Comparison of ENCODE assay signal across 8 cellular contexts in the genomic region with DNA sequence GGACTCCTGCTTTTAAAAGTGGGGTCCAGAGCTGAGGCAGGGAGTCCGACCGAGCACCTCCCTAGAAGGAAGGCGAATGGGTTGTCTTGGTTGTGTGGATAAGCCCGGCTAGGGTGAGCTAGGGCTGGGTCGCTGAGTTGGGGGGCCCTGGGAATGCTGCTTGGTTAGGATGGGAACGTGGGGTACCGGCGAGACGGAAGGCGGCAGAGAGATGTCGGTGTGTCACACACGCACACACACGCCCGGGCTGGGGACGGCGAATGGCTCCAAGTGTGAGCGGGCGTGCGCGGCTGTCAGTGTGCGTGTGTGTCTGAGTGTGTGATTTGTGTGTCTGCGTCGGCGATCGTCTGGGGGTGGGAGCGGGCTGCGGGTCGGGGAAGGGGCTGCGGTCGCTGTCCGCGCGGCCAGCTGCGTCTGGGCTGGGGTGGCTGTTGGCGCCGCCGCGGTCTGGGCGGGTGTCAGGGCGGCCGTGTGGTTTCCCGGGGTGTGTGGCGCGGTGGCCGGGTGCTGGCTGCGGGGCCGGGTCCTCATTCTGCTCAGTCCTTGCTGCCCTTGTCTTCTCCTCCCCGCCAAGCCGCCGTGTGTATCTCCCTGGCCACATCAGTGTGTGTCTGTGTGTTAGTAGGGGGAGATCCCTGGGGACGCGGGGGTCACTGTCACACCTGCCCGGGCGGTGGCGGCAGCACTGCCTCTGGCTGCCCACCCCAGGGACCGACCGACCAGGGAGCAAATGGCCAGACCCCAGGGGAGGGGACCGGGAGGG. TPM values are rescaled to one million over a fixed set of nuclear protein-coding genes. Genes with fewer than 3 reads are reported as not detected.
DNase-seq lines count a peak whose midpoint lies in the region; ATAC-seq and TF ChIP-seq lines count a peak whose summit lies in the region.

No MANE protein-coding gene starts in this region.

- peak overlapping the region; percentile 98 for H3K4me2 ChIP-seq in neural progenitor cell

- H3K4me3 Mint-ChIP-seq in neural progenitor cell = peak overlapping the region; percentile 94

- H3K4me1 ChIP-seq in neural progenitor cell = peaks cover 34% of the 10 kb centered on the region

- peaks cover 21% of the 10 kb centered on the region for H4K20me1 ChIP-seq in neural progenitor cell (ENCODE audit: low read depth)

- no peaks in the 10 kb centered on the region for H3K79me2 ChIP-seq in neural progenitor cell (ENCODE audit: low read depth)

- no peak overlapping the region for H2AFZ ChIP-seq in neural progenitor cell (replicated peaks)

- no peak for TF ChIP-seq CTCF in neural progenitor cell (IDR thresholded peaks at IDR 0.05)

- H3K27me3 ChIP-seq in neural progenitor cell = peaks cover 79% of the 10 kb centered on the region

- no peaks in the 10 kb centered on the region for H3K9me3 Mint-ChIP-seq in neural progenitor cell

- H3K9me3 ChIP-seq in neural progenitor cell (ENCODE audit: low read depth) = no peaks in the 10 kb centered on the region

- no peak overlapping the region for H3K9ac ChIP-seq in neural progenitor cell

- H3K27ac ChIP-seq in caudate nucleus (ENCODE audit: low read depth, low read length) = peak overlapping the region; percentile 36
- H3K27ac ChIP-seq in neural progenitor cell = no peak overlapping the region

- H3K4me1 Mint-ChIP-seq in neural progenitor cell = peaks cover 58% of the 10 kb centered on the region

- DNase-seq in Daoy (ENCODE audit: low read depth) (peak; percentile 52), NAMALWA (ENCODE audit: low spot score) (peak; percentile 57), caudate nucleus (lab: John Stamatoyannopoulos, UW) (peak in 10 of 61 donors; percentile 4 to 62 (median 24)), neural progenitor cell (ENCODE audit: low spot score) (peak; percentile 46)
- DNase-seq in stimulated activated CD4-positive, alpha-beta T cell treated with anti-CD3 and anti-CD28 coated beads, Interleukin-12 subunit alpha, Interleukin-12 subunit beta, amount 100 ng/mL, for 4 hours = no peak

- H3F3A ChIP-seq in neural progenitor cell (ENCODE audit: low read depth) = peaks cover 67% of the 10 kb centered on the region

- H3K4me3 ChIP-seq in neural progenitor cell = peak overlapping the region; percentile 80

- no peaks in the 10 kb centered on the region for H3K36me3 ChIP-seq in neural progenitor cell

- peak overlapping the region; percentile 14 for H3K27ac Mint-ChIP-seq in neural progenitor cell

- H3K27me3 Mint-ChIP-seq in neural progenitor cell (ENCODE audit: insufficient read depth, low read depth) = peaks cover 52% of the 10 kb centered on the region

- H3K36me3 Mint-ChIP-seq in neural progenitor cell = no peaks in the 10 kb centered on the region

- ATAC-seq in HG03280 (IDR thresholded peaks at IDR 0.05; ENCODE audit: unreplicated experiment) (no peak), GM19452 (IDR thresholded peaks at IDR 0.05; ENCODE audit: unreplicated experiment) (no peak), GM21390 (IDR thresholded peaks at IDR 0.05; ENCODE audit: unreplicated experiment) (no peak)

RNA-seq across cellular contexts. Expression of gene EFNA3, which starts 1.0 kb away (rescaled TPM):
- 1.1 and 2.4 TPM in 2 replicates for total RNA-seq in Daoy (2014; rRNA removed; shearing (Covaris generic))
- 4.0 and 9.6 TPM in 2 replicates for total RNA-seq in neural progenitor cell (ENCODE audit: low replicate concordance)

RNA-seq across cellular contexts. Expression of gene EFNA4, which starts 16.1 kb away (rescaled TPM):
- total RNA-seq in Daoy (2014; rRNA removed; shearing (Covaris generic)) = 10.6 and 16.7 TPM in 2 replicates
- 10.7 and 18.4 TPM in 2 replicates for total RNA-seq in neural progenitor cell (ENCODE audit: low replicate concordance)

RNA-seq across cellular contexts. Expression of gene ADAM15, which starts 28.6 kb away (rescaled TPM):
- 44.5 and 46.2 TPM in 2 replicates for total RNA-seq in Daoy (2014; rRNA removed; shearing (Covaris generic))
- total RNA-seq in neural progenitor cell (ENCODE audit: low replicate concordance) = 15.7 and 44.9 TPM in 2 replicates

RNA-seq across cellular contexts. Expression of gene DCST1, which starts 46.0 kb away (rescaled TPM):
- not detected in 2 replicates for total RNA-seq in Daoy (2014; rRNA removed; shearing (Covaris generic))
- not detected in 2 replicates for total RNA-seq in neural progenitor cell (ENCODE audit: low replicate concordance)

RNA-seq across cellular contexts. Expression of gene DCST2, which starts 46.1 kb away (rescaled TPM):
- total RNA-seq in Daoy (2014; rRNA removed; shearing (Covaris generic)) = not detected in 2 replicates
- total RNA-seq in neural progenitor cell (ENCODE audit: low replicate concordance) = 1.8 and 2.0 TPM in 2 replicates
